1 cellular context compared by ENCODE assay signal in the genomic region with DNA sequence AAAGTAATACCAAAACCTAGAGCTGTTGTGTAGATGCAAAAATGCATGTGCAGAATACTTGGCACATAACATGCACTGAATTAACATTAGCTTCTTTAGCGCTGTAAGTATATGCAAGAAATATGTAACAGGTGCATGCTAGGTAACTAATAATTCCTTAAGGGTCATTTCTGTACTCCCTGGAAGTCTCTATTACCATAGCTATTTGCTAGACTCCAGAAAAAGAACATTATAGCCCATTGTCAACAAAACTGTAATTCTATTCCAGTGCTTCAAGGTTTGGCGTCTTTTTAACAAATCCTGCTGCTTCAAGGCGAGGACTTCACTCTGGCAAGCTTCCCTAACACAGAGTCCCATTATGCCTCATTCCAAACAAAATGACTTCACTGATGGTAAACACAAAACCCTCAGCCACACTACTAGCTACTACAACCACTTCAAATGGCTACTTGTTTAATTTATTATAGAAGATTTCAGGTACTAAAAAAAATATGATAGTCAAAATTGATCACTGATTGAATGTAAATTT.
TF ChIP-seq lines count a peak whose summit lies in the region.

No MANE protein-coding gene starts in this region.

TF ChIP-seq in HepG2, 621 proteins besides CTCF, POLR2A, EP300 and RAD21 (continued from another document):
- TF ChIP-seq, protein P1, sequence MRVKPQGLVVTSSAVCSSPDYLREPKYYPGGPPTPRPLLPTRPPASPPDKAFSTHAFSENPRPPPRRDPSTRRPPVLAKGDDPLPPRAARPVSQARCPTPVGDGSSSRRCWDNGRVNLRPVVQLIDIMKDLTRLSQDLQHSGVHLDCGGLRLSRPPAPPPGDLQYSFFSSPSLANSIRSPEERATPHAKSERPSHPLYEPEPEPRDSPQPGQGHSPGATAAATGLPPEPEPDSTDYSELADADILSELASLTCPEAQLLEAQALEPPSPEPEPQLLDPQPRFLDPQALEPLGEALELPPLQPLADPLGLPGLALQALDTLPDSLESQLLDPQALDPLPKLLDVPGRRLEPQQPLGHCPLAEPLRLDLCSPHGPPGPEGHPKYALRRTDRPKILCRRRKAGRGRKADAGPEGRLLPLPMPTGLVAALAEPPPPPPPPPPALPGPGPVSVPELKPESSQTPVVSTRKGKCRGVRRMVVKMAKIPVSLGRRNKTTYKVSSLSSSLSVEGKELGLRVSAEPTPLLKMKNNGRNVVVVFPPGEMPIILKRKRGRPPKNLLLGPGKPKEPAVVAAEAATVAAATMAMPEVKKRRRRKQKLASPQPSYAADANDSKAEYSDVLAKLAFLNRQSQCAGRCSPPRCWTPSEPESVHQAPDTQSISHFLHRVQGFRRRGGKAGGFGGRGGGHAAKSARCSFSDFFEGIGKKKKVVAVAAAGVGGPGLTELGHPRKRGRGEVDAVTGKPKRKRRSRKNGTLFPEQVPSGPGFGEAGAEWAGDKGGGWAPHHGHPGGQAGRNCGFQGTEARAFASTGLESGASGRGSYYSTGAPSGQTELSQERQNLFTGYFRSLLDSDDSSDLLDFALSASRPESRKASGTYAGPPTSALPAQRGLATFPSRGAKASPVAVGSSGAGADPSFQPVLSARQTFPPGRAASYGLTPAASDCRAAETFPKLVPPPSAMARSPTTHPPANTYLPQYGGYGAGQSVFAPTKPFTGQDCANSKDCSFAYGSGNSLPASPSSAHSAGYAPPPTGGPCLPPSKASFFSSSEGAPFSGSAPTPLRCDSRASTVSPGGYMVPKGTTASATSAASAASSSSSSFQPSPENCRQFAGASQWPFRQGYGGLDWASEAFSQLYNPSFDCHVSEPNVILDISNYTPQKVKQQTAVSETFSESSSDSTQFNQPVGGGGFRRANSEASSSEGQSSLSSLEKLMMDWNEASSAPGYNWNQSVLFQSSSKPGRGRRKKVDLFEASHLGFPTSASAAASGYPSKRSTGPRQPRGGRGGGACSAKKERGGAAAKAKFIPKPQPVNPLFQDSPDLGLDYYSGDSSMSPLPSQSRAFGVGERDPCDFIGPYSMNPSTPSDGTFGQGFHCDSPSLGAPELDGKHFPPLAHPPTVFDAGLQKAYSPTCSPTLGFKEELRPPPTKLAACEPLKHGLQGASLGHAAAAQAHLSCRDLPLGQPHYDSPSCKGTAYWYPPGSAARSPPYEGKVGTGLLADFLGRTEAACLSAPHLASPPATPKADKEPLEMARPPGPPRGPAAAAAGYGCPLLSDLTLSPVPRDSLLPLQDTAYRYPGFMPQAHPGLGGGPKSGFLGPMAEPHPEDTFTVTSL (CRISPR knock-in tag; IDR thresholded peaks at IDR 0.05; ENCODE audit: borderline replicate concordance) = peak; percentile 23; the same call in 1 of the 2 replicates
- TF ChIP-seq ZNF879 (CRISPR knock-in tag; IDR thresholded peaks at IDR 0.05) (no peak), GABPA (IDR thresholded peaks at IDR 0.05; ENCODE audit: low read depth, low read length) (no peak), GABPA (CRISPR knock-in tag; IDR thresholded peaks at IDR 0.05; ENCODE audit: low read depth) (no peak), GATAD2A (CRISPR knock-in tag; IDR thresholded peaks at IDR 0.05) (peak; percentile 45), SAP130 (CRISPR knock-in tag; IDR thresholded peaks at IDR 0.05; ENCODE audit: low read depth) (0 out of 2 replicates have a peak, but pooled peaks have one; percentile 40)
TF ChIP-seq in HepG2: peak in this region for 12.
